ENCODE assay signal across 1 cellular context in the genomic region with DNA sequence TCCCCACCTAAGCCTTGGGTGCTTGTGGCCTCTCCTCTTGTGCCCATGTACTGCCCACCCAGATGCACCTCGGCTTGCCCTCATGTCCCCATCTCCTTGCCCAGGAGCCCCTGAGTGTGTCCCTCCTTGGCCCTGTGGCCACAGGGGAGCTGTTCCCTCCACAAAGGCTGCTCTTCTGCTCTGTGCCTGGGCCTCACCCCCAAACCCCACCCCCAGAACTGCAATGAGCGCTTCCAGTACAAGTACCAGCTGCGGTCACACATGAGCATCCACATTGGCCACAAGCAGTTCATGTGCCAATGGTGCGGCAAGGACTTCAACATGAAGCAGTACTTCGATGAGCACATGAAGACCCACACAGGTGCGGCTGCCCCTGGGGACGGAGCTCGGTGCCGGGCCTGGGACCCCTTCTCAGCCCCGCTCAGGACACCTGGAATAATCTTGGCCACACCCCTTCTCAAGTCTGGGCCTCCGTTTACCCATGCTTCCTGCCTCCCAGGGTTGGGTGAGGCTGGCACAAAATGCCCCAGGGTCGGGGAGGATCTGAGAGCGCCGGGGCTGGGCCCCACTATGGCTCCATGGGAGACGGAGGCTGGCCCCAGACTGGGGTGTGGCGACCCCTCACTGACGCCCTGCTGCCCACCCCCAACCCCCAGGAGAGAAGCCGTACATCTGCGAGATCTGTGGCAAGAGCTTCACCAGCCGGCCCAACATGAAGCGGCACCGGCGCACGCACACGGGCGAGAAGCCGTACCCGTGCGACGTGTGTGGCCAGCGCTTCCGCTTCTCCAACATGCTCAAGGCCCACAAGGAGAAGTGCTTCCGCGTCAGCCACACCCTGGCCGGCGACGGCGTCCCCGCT.
TF ChIP-seq lines count a peak whose summit lies in the region.

No MANE protein-coding gene starts in this region.

TF ChIP-seq in IMR-90, 13 proteins besides CTCF, POLR2A, EP300 and RAD21 (continued from another document):
- TF ChIP-seq BHLHE40 (IDR thresholded peaks at IDR 0.05; ENCODE audit: low read depth, low read length) (no peak), RCOR1 (IDR thresholded peaks at IDR 0.05; ENCODE audit: insufficient replicate concordance, low read length) (no peak), CHD1 (IDR thresholded peaks at IDR 0.05; ENCODE audit: low read depth, low read length) (no peak), CEBPB (IDR thresholded peaks at IDR 0.05; ENCODE audit: low read depth, low read length) (no peak)
- TF ChIP-seq, protein P1, sequence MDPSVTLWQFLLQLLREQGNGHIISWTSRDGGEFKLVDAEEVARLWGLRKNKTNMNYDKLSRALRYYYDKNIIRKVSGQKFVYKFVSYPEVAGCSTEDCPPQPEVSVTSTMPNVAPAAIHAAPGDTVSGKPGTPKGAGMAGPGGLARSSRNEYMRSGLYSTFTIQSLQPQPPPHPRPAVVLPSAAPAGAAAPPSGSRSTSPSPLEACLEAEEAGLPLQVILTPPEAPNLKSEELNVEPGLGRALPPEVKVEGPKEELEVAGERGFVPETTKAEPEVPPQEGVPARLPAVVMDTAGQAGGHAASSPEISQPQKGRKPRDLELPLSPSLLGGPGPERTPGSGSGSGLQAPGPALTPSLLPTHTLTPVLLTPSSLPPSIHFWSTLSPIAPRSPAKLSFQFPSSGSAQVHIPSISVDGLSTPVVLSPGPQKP (IDR thresholded peaks at IDR 0.05; ENCODE audit: borderline replicate concordance, low read depth, low read length) = no peak
